Comparison of ENCODE assay signal across 1 cellular context in genomic region chr17:1982793-1983366, GRCh38. TPM values are rescaled to one million over a fixed set of nuclear protein-coding genes. Genes with fewer than 3 reads are reported as not detected.
"Had no signal": no experiment of that assay in that cellular context is flagged by ENCODE, and none has a peak within 500 bp of the region (broad histone marks: within the 10 kb centered on the region; RNA-seq: fewer than 3 reads in every experiment).

No MANE protein-coding gene starts in this region.

RNA-seq across cellular contexts. Expression of gene RTN4RL1, which starts 42.3 kb away (rescaled TPM):
- total RNA-seq: SJSA1 had no signal
